ENCODE assay signal across 1 cellular context in the genomic region with DNA sequence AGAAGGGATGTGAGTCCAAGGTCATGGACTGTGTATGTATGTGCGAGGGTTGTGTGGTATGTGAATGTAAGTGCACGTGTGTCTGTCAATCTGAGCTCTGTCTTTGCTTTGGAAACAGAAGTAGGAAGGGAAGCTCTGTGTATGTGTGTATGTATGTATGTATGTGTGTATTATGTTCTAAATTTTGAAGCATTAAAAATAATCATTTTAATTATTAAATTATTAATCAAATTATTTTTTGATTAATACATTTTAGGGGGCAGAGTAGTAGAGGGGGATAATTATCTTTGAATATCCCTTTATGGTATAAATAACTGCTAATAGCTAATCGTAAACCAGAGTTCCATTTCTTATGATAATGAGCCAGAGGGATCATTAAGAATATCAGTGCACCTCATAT.
TF ChIP-seq lines count a peak whose summit lies in the region.

No MANE protein-coding gene starts in this region.

TF ChIP-seq in WTC11, 78 proteins besides CTCF, POLR2A, EP300 and RAD21 (continued from another document):
- TF ChIP-seq E2F4 (CRISPR knock-in tag; IDR thresholded peaks at IDR 0.05; ENCODE audit: borderline replicate concordance, low read depth) = no peak
